In the genomic region with DNA sequence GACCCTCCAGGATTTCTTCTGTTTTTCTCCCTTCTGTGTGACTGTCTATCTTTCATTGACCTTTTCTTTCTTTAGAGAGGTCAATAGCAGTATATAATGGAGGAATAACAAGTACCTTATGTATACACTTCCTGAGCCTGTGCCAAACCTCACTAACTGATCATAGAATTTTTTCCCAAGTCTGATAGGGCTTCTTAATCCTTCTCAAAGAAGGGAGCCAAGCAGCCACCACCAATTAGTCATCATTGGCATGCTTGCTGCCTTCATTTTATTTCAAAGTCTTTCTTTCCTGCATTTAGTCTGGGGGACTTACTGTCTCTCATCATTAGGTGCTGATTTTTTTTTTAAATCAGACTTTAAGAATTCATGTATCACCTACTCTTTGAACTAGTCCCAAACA, we compare ENCODE assay signal across 25 cellular contexts.
DNase-seq lines count a peak whose midpoint lies in the region; ATAC-seq and TF ChIP-seq lines count a peak whose summit lies in the region.
"Had no signal": no experiment of that assay in that cellular context is flagged by ENCODE, and none has a peak within 500 bp of the region (broad histone marks: within the 10 kb centered on the region; RNA-seq: fewer than 3 reads in every experiment).

No MANE protein-coding gene starts in this region.

- no peak for TF ChIP-seq RAD21 in SK-N-SH (IDR thresholded peaks at IDR 0.05; ENCODE audit: low read length)

- H3K36me3 ChIP-seq in SK-N-SH (replicated peaks in 1 of 2; ENCODE audit: control insufficient read depth in 1 of 2, insufficient read depth in 2 of 2, low read length in 1 of 2) (no peaks in the 10 kb centered on the region), GM23338 (ENCODE audit: insufficient read depth) (no peaks in the 10 kb centered on the region)
- H3K36me3 ChIP-seq: spleen, thoracic aorta had no signal

- H2AFZ ChIP-seq in SK-N-SH (ENCODE audit: low read depth), result no peak overlapping the region
- H2AFZ ChIP-seq in GM23338, result no peak overlapping the region

- H3K4me2 ChIP-seq in SK-N-SH, result no peak overlapping the region
- H3K4me2 ChIP-seq in GM23338, result no peak overlapping the region

- H3K9me3 ChIP-seq in SK-N-SH, result no peaks in the 10 kb centered on the region
- H3K9me3 ChIP-seq: spleen, thoracic aorta had no signal

- H3K9ac ChIP-seq in SK-N-SH, result no peak overlapping the region

- CTCF ChIA-PET in SK-N-SH (lab: Yijun Ruan, JAX), result no interaction called here

- H3K27ac ChIP-seq in SK-N-SH (ENCODE audit: low read depth in 2 of 2, low read length in 1 of 2) (no peak overlapping the region), GM23338 (ENCODE audit: low read depth) (no peak overlapping the region)
- H3K27ac ChIP-seq: 22Rv1, SK-N-MC, spleen, thoracic aorta had no signal

- H3K4me3 Mint-ChIP-seq in GM23338, result no peak overlapping the region
- H3K4me3 Mint-ChIP-seq in osteocyte (ENCODE audit: unreplicated experiment), result no peak overlapping the region
- H3K4me3 Mint-ChIP-seq: activated naive CD8-positive, alpha-beta T cell treated with anti-CD3 and anti-CD28 coated beads, Interleukin-2, amount 50 U/mL, for 24 hours; B cell had no signal

- H3K27me3 ChIP-seq in SK-N-SH (ENCODE audit: insufficient read depth) (no peaks in the 10 kb centered on the region), GM23338 (ENCODE audit: insufficient read depth) (no peaks in the 10 kb centered on the region)
- H3K27me3 ChIP-seq: spleen had no signal

- H3K27ac Mint-ChIP-seq in GM23338 (no peak overlapping the region), osteocyte (ENCODE audit: unreplicated experiment) (no peak overlapping the region)
- H3K27ac Mint-ChIP-seq: activated naive CD8-positive, alpha-beta T cell treated with anti-CD3 and anti-CD28 coated beads, Interleukin-2, amount 50 U/mL, for 24 hours; B cell had no signal

- POLR2A ChIA-PET in SK-N-SH (lab: Yijun Ruan, JAX), result no interaction called here

- H3K4me1 Mint-ChIP-seq in GM23338 (peaks cover 75% of the 10 kb centered on the region), osteocyte (ENCODE audit: unreplicated experiment) (no peaks in the 10 kb centered on the region)
- H3K4me1 Mint-ChIP-seq: activated naive CD8-positive, alpha-beta T cell treated with anti-CD3 and anti-CD28 coated beads, Interleukin-2, amount 50 U/mL, for 24 hours; B cell had no signal

- H3K4me3 ChIP-seq in SK-N-SH (ENCODE audit: low read depth in 2 of 2, low read length in 1 of 2) (no peak overlapping the region), fibroblast of the aortic adventitia (ENCODE audit: low read depth, low read length) (no peak overlapping the region), GM23338 (no peak overlapping the region)
- H3K4me3 ChIP-seq: SK-N-MC, spleen, thoracic aorta had no signal

- H3K36me3 Mint-ChIP-seq in GM23338 (ENCODE audit: low read depth) (no peaks in the 10 kb centered on the region), osteocyte (ENCODE audit: unreplicated experiment) (no peaks in the 10 kb centered on the region)

- TF ChIP-seq CTCF in SK-N-SH (IDR thresholded peaks at IDR 0.05), result no peak
- TF ChIP-seq CTCF in fibroblast of the aortic adventitia (IDR thresholded peaks at IDR 0.05; ENCODE audit: insufficient read depth, low read length), result no peak
- no peak for TF ChIP-seq CTCF in GM23338 (conservative IDR thresholded peaks at IDR 0.05; ENCODE audit: low read depth in 2 of 2)
- TF ChIP-seq CTCF in osteocyte (IDR thresholded peaks at IDR 0.05), result no peak

- no peaks in the 10 kb centered on the region for H3K9me3 Mint-ChIP-seq in GM23338
- no peaks in the 10 kb centered on the region for H3K9me3 Mint-ChIP-seq in osteocyte (ENCODE audit: unreplicated experiment)
- H3K9me3 Mint-ChIP-seq: activated naive CD8-positive, alpha-beta T cell treated with anti-CD3 and anti-CD28 coated beads, Interleukin-2, amount 50 U/mL, for 24 hours had no signal

- H3K9me2 ChIP-seq in SK-N-SH, result no peaks in the 10 kb centered on the region
- no peaks in the 10 kb centered on the region for H3K9me2 ChIP-seq in GM23338 (ENCODE audit: insufficient read depth)

- no peak for TF ChIP-seq EP300 in SK-N-SH (IDR thresholded peaks at IDR 0.05; ENCODE audit: borderline replicate concordance in 1 of 2, low read depth in 1 of 2, low read length in 1 of 2)

- no peak for ATAC-seq in SK-N-SH treated with all-trans-retinoic acid at 6 μM for 48 hours
- ATAC-seq in GM23338, result no peak
- ATAC-seq: activated naive CD8-positive, alpha-beta T cell treated with anti-CD3 and anti-CD28 coated beads, Interleukin-2, amount 50 U/mL, for 24 hours had no signal

- no peaks in the 10 kb centered on the region for H3K79me2 ChIP-seq in SK-N-SH (ENCODE audit: insufficient read depth)
- H3K79me2 ChIP-seq in GM23338 (replicated peaks; ENCODE audit: insufficient read depth), result peaks cover 33% of the 10 kb centered on the region

- H3F3A ChIP-seq in SK-N-SH (replicated peaks; ENCODE audit: insufficient read depth), result no peaks in the 10 kb centered on the region
- no peaks in the 10 kb centered on the region for H3F3A ChIP-seq in GM23338 (replicated peaks; ENCODE audit: low read depth)

- H3K4me1 ChIP-seq in SK-N-SH (ENCODE audit: control insufficient read depth in 1 of 2, insufficient read depth in 2 of 2, low read depth in 1 of 2, low read length in 1 of 2) (no peaks in the 10 kb centered on the region), GM23338 (ENCODE audit: insufficient read depth) (peaks cover 54% of the 10 kb centered on the region)
- H3K4me1 ChIP-seq: spleen had no signal

- DNase-seq in SK-N-SH (no peak), amniotic epithelial cell (ENCODE audit: low read depth) (peak; percentile 2), fibroblast of the aortic adventitia (ENCODE audit: low read depth) (peak; percentile 47), GM23338 (ENCODE audit: low spot score) (no peak), osteocyte (ENCODE audit: extremely low spot score, unreplicated experiment) (no peak), ecto neural progenitor cell (ENCODE audit: low spot score) (no peak)
- no peak for DNase-seq in activated CD4-positive, alpha-beta T cell treated with anti-CD3 and anti-CD28 coated beads for 1 hour
- DNase-seq: activated CD4-positive, alpha-beta T cell treated with anti-CD3 and anti-CD28 coated beads, Interleukin-2, amount 50 U/mL, for 48 hours; activated effector memory CD4-positive, alpha-beta T cell treated with anti-CD3 and anti-CD28 coated beads, Interleukin-2, amount 50 U/mL, for 16 hours; activated naive CD8-positive, alpha-beta T cell treated with anti-CD3 and anti-CD28 coated beads, Interleukin-2, amount 50 U/mL, for 24 hours; caudate nucleus; DMS53; kidney; NCI-H1417; NCI-H526 treated with DMSO at 0.1 percent for 48 hours; nucleus accumbens; RPMI8226; spleen; stimulated activated CD4-positive, alpha-beta T cell treated with anti-CD3 and anti-CD28 coated beads, Interleukin-4, amount 100 ng/mL, for 1 hour; stimulated activated naive CD4-positive, alpha-beta T cell had no signal

- H3K27me3 Mint-ChIP-seq in GM23338 (ENCODE audit: insufficient read depth, low read depth, poor library complexity) (peaks cover 7% of the 10 kb centered on the region), osteocyte (ENCODE audit: unreplicated experiment) (no peaks in the 10 kb centered on the region)
- H3K27me3 Mint-ChIP-seq: activated naive CD8-positive, alpha-beta T cell treated with anti-CD3 and anti-CD28 coated beads, Interleukin-2, amount 50 U/mL, for 24 hours; B cell had no signal

- H4K20me1 ChIP-seq in SK-N-SH (ENCODE audit: insufficient read depth) (no peaks in the 10 kb centered on the region), GM23338 (replicated peaks; ENCODE audit: insufficient read depth) (no peaks in the 10 kb centered on the region)

TF ChIP-seq in SK-N-SH, 30 proteins besides CTCF, POLR2A, EP300 and RAD21 (continues in another document):
- TF ChIP-seq EZH2phosphoT487 (IDR thresholded peaks at IDR 0.05; ENCODE audit: borderline replicate concordance, low read depth), result no peak
- no peak for TF ChIP-seq TEAD4 (IDR thresholded peaks at IDR 0.05; ENCODE audit: borderline replicate concordance, insufficient read depth)
- peak; percentile 35; the same call in 1 of the 2 replicates for TF ChIP-seq FOSL2 (IDR thresholded peaks at IDR 0.05; ENCODE audit: borderline replicate concordance, low read depth)
- TF ChIP-seq TCF12 (IDR thresholded peaks at IDR 0.05), result 0 out of 2 replicates have a peak, but pooled peaks have one; percentile 7
- TF ChIP-seq SMC3 (IDR thresholded peaks at IDR 0.05; ENCODE audit: low read depth, low read length), result no peak
- TF ChIP-seq NFIC (IDR thresholded peaks at IDR 0.05; ENCODE audit: borderline replicate concordance), result peak; percentile 44; the same call in 1 of the 2 replicates
- no peak for TF ChIP-seq POLR2AphosphoS5 (IDR thresholded peaks at IDR 0.05; ENCODE audit: low read depth, low read length)

TF ChIP-seq in SK-N-SH treated with all-trans-retinoic acid at 6 μM for 48 hours, 23 proteins besides CTCF, POLR2A, EP300 and RAD21 (continues in another document):
- TF ChIP-seq ZFP3 (CRISPR knock-in tag; IDR thresholded peaks at IDR 0.05) (no peak), PPARA (CRISPR knock-in tag; IDR thresholded peaks at IDR 0.05; ENCODE audit: borderline replicate concordance) (no peak), RARB (CRISPR knock-in tag; IDR thresholded peaks at IDR 0.05) (no peak), ZFP30 (CRISPR knock-in tag; IDR thresholded peaks at IDR 0.05) (no peak)

TF ChIP-seq in GM23338, 12 proteins besides CTCF, POLR2A, EP300 and RAD21 (continues in another document):
- no peak for TF ChIP-seq EZH2 (IDR thresholded peaks at IDR 0.05; ENCODE audit: low read depth, unreplicated experiment)
- TF ChIP-seq EZH2phosphoT487 (IDR thresholded peaks at IDR 0.05; ENCODE audit: unreplicated experiment), result no peak
- no peak for TF ChIP-seq NANOG (IDR thresholded peaks at IDR 0.05; ENCODE audit: borderline replicate concordance)
- no peak for TF ChIP-seq ZNF114 (CRISPR knock-in tag; IDR thresholded peaks at IDR 0.05)

Comparison
In these comparisons a context has a peak if more than half of its experiments do, and no peak if none do; other contexts are left out.
1. DNase-seq: peak in amniotic epithelial cell (single experiment) and fibroblast of the aortic adventitia (single experiment); none in SK-N-SH (single experiment), GM23338 (single experiment), osteocyte (single experiment), activated CD4-positive, alpha-beta T cell treated with anti-CD3 and anti-CD28 coated beads for 1 hour (single experiment) and ecto neural progenitor cell (single experiment).